Comparison of ENCODE assay signal across 8 cellular contexts in genomic region chr2:584863-585823, GRCh38.
DNase-seq lines count a peak whose midpoint lies in the region; ATAC-seq and TF ChIP-seq lines count a peak whose summit lies in the region.

No MANE protein-coding gene starts in this region.

- peak overlapping the region; percentile 82 to 83 for H3K27ac Mint-ChIP-seq in effector memory CD8-positive, alpha-beta T cell

- WGBS in thyroid gland, 2 donors, result 71 to 79% methylated on average over 21 of the region's 21 CpGs

- H3K27me3 ChIP-seq in thyroid gland, result no peaks in the 10 kb centered on the region

- no peak for TF ChIP-seq POLR2A in thyroid gland (IDR thresholded peaks at IDR 0.05)

- intact Hi-C loops in thyroid gland (cut with DNase I), result no loop called here

- H3K4me1 ChIP-seq in thyroid gland, result peaks cover 6 to 28% of the 10 kb centered on the region in 2 donors

- H3K27ac ChIP-seq in thyroid gland, result no peak overlapping the region

- no peaks in the 10 kb centered on the region for H3K9me3 ChIP-seq in thyroid gland

- DNase-seq in RPMI8226 (peak; percentile 62), NCI-H2227 (lab: John Stamatoyannopoulos, UW; ENCODE audit: unreplicated experiment) (no peak), NCI-H1436 treated with DMSO at 0.1 percent for 48 hours (lab: John Stamatoyannopoulos, UW) (no peak), AG20443 (ENCODE audit: low spot score) (no peak), thyroid gland (no peak)
- DNase-seq in effector memory CD8-positive, alpha-beta T cell, result peak; percentile 30 to 33 (median 31)

- no peak for TF ChIP-seq CTCF in thyroid gland (IDR thresholded peaks at IDR 0.05)

- peaks cover 2% of the 10 kb centered on the region for H3K36me3 Mint-ChIP-seq in effector memory CD8-positive, alpha-beta T cell (ENCODE audit: insufficient read depth)

- H3K27me3 Mint-ChIP-seq in effector memory CD8-positive, alpha-beta T cell, result peaks cover 9 to 20% of the 10 kb centered on the region in 2 donors

- peak overlapping the region; percentile 82 to 83 for H3K4me3 Mint-ChIP-seq in effector memory CD8-positive, alpha-beta T cell

- ATAC-seq in GM18519 (IDR thresholded peaks at IDR 0.05; ENCODE audit: low FRiP score, unreplicated experiment), result peak; percentile 98
- ATAC-seq in HG02870 (IDR thresholded peaks at IDR 0.05; ENCODE audit: unreplicated experiment), result peak; percentile 97
- peak; percentile 92 for ATAC-seq in effector memory CD8-positive, alpha-beta T cell (replicated peaks)

- no peaks in the 10 kb centered on the region for H3K36me3 ChIP-seq in thyroid gland

- H3K4me3 ChIP-seq in thyroid gland (replicated peaks in 1 of 3), result no peak overlapping the region

- no peaks in the 10 kb centered on the region for H3K9me3 Mint-ChIP-seq in effector memory CD8-positive, alpha-beta T cell

- H3K4me1 Mint-ChIP-seq in effector memory CD8-positive, alpha-beta T cell (ENCODE audit: low read depth in 2 of 2), result peaks cover 12 to 14% of the 10 kb centered on the region in 2 donors

Comparison
In these comparisons a context has a peak if more than half of its experiments do, and no peak if none do; other contexts are left out.
1. DNase-seq: peak in RPMI8226 (single experiment) and effector memory CD8-positive, alpha-beta T cell (3 of 3); none in NCI-H2227 (single experiment), NCI-H1436 treated with DMSO at 0.1 percent for 48 hours (single experiment), AG20443 (single experiment) and thyroid gland (0 of 2).
2. Peak in every context shown above with its lines, with median percentiles within 50 percentile points of each other: ATAC-seq.